Comparison of ENCODE assay signal across 9 cellular contexts in genomic region chr19:42422576-42423461, GRCh38. TPM values are rescaled to one million over a fixed set of nuclear protein-coding genes. Genes with fewer than 3 reads are reported as not detected.
A peak's percentile ranks its signal among the peaks of the same experiment; 100 is the strongest.
DNase-seq lines count a peak whose midpoint lies in the region; ATAC-seq and TF ChIP-seq lines count a peak whose summit lies in the region.
"Had no signal": no experiment of that assay in that cellular context is flagged by ENCODE, and none has a peak within 500 bp of the region (broad histone marks: within the 10 kb centered on the region; RNA-seq: fewer than 3 reads in every experiment).

No MANE protein-coding gene starts in this region.

- no peaks in the 10 kb centered on the region for H3K9me3 ChIP-seq in Peyer's patch

- H3K27me3 Mint-ChIP-seq in activated naive CD8-positive, alpha-beta T cell: no peaks in the 10 kb centered on the region

- no peak for TF ChIP-seq POLR2A in Peyer's patch (IDR thresholded peaks at IDR 0.05)

- H3K4me1 ChIP-seq in Peyer's patch: peaks cover 0 to 37% (median 14%) of the 10 kb centered on the region in 4 donors

- peaks cover 36% of the 10 kb centered on the region for H3K4me1 Mint-ChIP-seq in activated naive CD8-positive, alpha-beta T cell (ENCODE audit: low read depth)

- H3K4me3 ChIP-seq in Peyer's patch: peak overlapping the region; percentile 62 to 92 (median 70)

- peak overlapping the region; percentile 63 to 83 (median 77) for H3K27ac ChIP-seq in Peyer's patch

- H3K27me3 ChIP-seq in Peyer's patch: no peaks in the 10 kb centered on the region

- H3K9me3 Mint-ChIP-seq in activated naive CD8-positive, alpha-beta T cell (ENCODE audit: low read depth): no peaks in the 10 kb centered on the region

- peak; percentile 16 for ATAC-seq in HG03060 (IDR thresholded peaks at IDR 0.05; ENCODE audit: low read depth, unreplicated experiment)
- peak; percentile 18 for ATAC-seq in left ventricle myocardium superior
- peak; percentile 46 for ATAC-seq in sciatic nerve

- DNase-seq in NCI-H345 (lab: John Stamatoyannopoulos, UW) (peak; percentile 29), NCI-H345 treated with DMSO at 0.1 percent for 48 hours (lab: John Stamatoyannopoulos, UW; ENCODE audit: unreplicated experiment) (no peak), Peyer's patch (peak in 2 of 3 donors; percentile 56 to 87), left ventricle myocardium superior (no peak), sciatic nerve (ENCODE audit: low spot score) (peak; percentile 70), mesenteric fat pad (ENCODE audit: low spot score) (no peak)

- intact Hi-C loops in left ventricle myocardium superior (cut with micrococcal nuclease) (no loop called here), sciatic nerve (cut with DNase I) (no loop called here)

- H3K36me3 Mint-ChIP-seq in activated naive CD8-positive, alpha-beta T cell: no peaks in the 10 kb centered on the region

- H3K27ac Mint-ChIP-seq in activated naive CD8-positive, alpha-beta T cell: peak overlapping the region; percentile 89

- H3K36me3 ChIP-seq in Peyer's patch: no peaks in the 10 kb centered on the region

- H3K4me3 Mint-ChIP-seq in activated naive CD8-positive, alpha-beta T cell: peak overlapping the region; percentile 97

- TF ChIP-seq CTCF in Peyer's patch (IDR thresholded peaks at IDR 0.05): peak in 2 of 6 experiments; percentile 2 to 5

RNA-seq across cellular contexts. Expression of gene LIPE, which starts 4.4 kb away (rescaled TPM):
- total RNA-seq in Peyer's patch: 10 to 100 TPM; 28.9 to 46.6 (median 34.8) TPM
- 41.0 TPM for total RNA-seq in left ventricle myocardium superior
- total RNA-seq in sciatic nerve: 34.0 TPM
- total RNA-seq in mesenteric fat pad: 1,893 TPM

RNA-seq across cellular contexts. Expression of gene CXCL17, which starts 19.9 kb away (rescaled TPM):
- total RNA-seq in Peyer's patch (not detected), left ventricle myocardium superior (not detected), sciatic nerve (0.31 TPM), mesenteric fat pad (not detected)
- total RNA-seq: Daoy had no signal

RNA-seq across cellular contexts. Expression of gene CNFN, which starts 32.7 kb away (rescaled TPM):
- total RNA-seq in Peyer's patch (1 to 10 TPM in 1 of 4 donors, not detected in 3; 3.8 TPM), left ventricle myocardium superior (0.55 TPM), sciatic nerve (0.76 TPM), mesenteric fat pad (2.2 TPM)

Comparison
In these comparisons a context has a peak if more than half of its experiments do, and no peak if none do; other contexts are left out.
1. DNase-seq: peak in NCI-H345 (single experiment), Peyer's patch (2 of 3) and sciatic nerve (single experiment); none in NCI-H345 treated with DMSO at 0.1 percent for 48 hours (single experiment), left ventricle myocardium superior (single experiment) and mesenteric fat pad (single experiment).
2. RNA of gene LIPE, which starts 4.4 kb away (total RNA-seq): 1,893 TPM in mesenteric fat pad (single experiment); 41.0 TPM in left ventricle myocardium superior (single experiment), 28.9 to 46.6 TPM in Peyer's patch and 34.0 TPM in sciatic nerve (single experiment); every median in the first group is over 10 times any median in the second.
3. Peak in every context shown above with its lines, with median percentiles within 50 percentile points of each other: ATAC-seq.